Comparison of ENCODE assay signal across 22 cellular contexts in the genomic region with DNA sequence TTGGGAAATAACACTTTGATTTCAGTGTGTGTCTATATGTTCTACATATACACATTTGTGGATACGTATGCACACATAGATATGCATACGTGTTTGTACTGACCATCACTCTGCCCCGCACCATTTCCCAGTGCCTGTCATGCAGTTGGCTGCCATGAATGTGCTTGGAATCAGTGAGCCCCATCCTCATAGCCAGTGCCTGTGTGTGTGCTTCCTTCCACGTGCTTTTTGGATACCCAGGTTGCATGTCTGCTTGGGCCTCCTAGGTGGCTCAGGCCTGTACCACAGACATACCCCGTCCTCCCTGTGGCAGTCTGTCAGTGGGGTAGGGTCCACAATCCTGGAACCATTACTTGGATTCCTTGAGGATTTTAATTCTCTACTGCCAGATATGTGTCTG.
DNase-seq lines count a peak whose midpoint lies in the region; ATAC-seq, FAIRE-seq and TF ChIP-seq lines count a peak whose summit lies in the region.
"Had no signal": no experiment of that assay in that cellular context is flagged by ENCODE, and none has a peak within 500 bp of the region (broad histone marks: within the 10 kb centered on the region; RNA-seq: fewer than 3 reads in every experiment).

No MANE protein-coding gene starts in this region.

- no peak for ATAC-seq in thoracic aorta (ENCODE audit: insufficient number of reproducible peaks, low FRiP score, low read depth)
- ATAC-seq: left cardiac atrium; stimulated activated naive CD8-positive, alpha-beta T cell treated with anti-CD3 and anti-CD28 coated beads, Interleukin-15, amount 100 ng/mL, for 72 hours; T-cell had no signal

- H3K9me3 Mint-ChIP-seq in chondrocyte (ENCODE audit: low read depth): no peaks in the 10 kb centered on the region
- H3K9me3 Mint-ChIP-seq: CD4-positive, alpha-beta memory T cell; stimulated activated naive CD8-positive, alpha-beta T cell treated with anti-CD3 and anti-CD28 coated beads, Interleukin-15, amount 100 ng/mL, for 72 hours; T-cell had no signal

- H3K79me2 ChIP-seq in osteoblast (ENCODE audit: insufficient read depth, low read length) (peaks cover 100% of the 10 kb centered on the region), mesendoderm (ENCODE audit: control insufficient read depth, insufficient read depth, low read length) (peaks cover 4% of the 10 kb centered on the region)

- H3K18ac ChIP-seq in mesendoderm (ENCODE audit: low read length): no peak overlapping the region

- DNase-seq in HTR-8/SVneo (ENCODE audit: insufficient read length, low spot score) (no peak), chondrocyte (ENCODE audit: low spot score) (no peak), osteoblast (ENCODE audit: insufficient read length, low spot score, missing footprints) (peak; percentile 43), thoracic aorta (ENCODE audit: low spot score) (no peak), COLO829 (ENCODE audit: low spot score) (no peak), T1000 (lab: John Stamatoyannopoulos, UW) (no peak), mesendoderm (no peak)
- DNase-seq: activated CD4-positive, alpha-beta T cell treated with anti-CD3 and anti-CD28 coated beads for 48 hours; activated effector memory CD4-positive, alpha-beta T cell treated with anti-CD3 and anti-CD28 coated beads, Interleukin-2, amount 50 U/mL, for 16 hours; CD4-positive, alpha-beta memory T cell; effector CD4-positive, alpha-beta T cell; GOT3; left cardiac atrium; NCI-H1694 treated with DMSO at 0.1 percent for 48 hours; NCI-H2227 treated with DMSO at 0.1 percent for 48 hours; SIG-M5; stimulated activated CD4-positive, alpha-beta T cell treated with anti-CD3 and anti-CD28 coated beads, Interleukin-4, amount 100 ng/mL, for 4 hours; stimulated activated naive CD8-positive, alpha-beta T cell treated with anti-CD3 and anti-CD28 coated beads, Interleukin-15, amount 100 ng/mL, for 72 hours; T-cell had no signal

- H3K27ac ChIP-seq in osteoblast (ENCODE audit: low read depth, low read length) (no peak overlapping the region), thoracic aorta (peak overlapping the region; percentile 82 to 89), mesendoderm (ENCODE audit: low read depth, low read length) (no peak overlapping the region)
- H3K27ac ChIP-seq: KMS-11 had no signal

- no peak overlapping the region for H2BK15ac ChIP-seq in mesendoderm (replicated peaks; ENCODE audit: low read depth)

- no peaks in the 10 kb centered on the region for H3K9me3 ChIP-seq in osteoblast (ENCODE audit: low read depth, low read length)
- H3K9me3 ChIP-seq in thoracic aorta: no peaks in the 10 kb centered on the region
- H3K9me3 ChIP-seq: mucosa of descending colon had no signal

- peaks cover 81% of the 10 kb centered on the region for H3K36me3 ChIP-seq in osteoblast (ENCODE audit: insufficient read depth, low read length)
- H3K36me3 ChIP-seq in thoracic aorta: peaks cover 7% of the 10 kb centered on the region
- no peaks in the 10 kb centered on the region for H3K36me3 ChIP-seq in mesendoderm (ENCODE audit: control insufficient read depth, insufficient read depth, low read length)

- no peak overlapping the region for H2BK5ac ChIP-seq in mesendoderm (ENCODE audit: low read length)

- no CpG with 5 or more reads among the region's 5 CpGs for WGBS in mesendoderm (ENCODE audit: extremely low coverage, insufficient coverage, low lambda C conversion rate)

- peaks cover 61% of the 10 kb centered on the region for H3K4me1 Mint-ChIP-seq in chondrocyte (ENCODE audit: low read depth)
- H3K4me1 Mint-ChIP-seq: CD4-positive, alpha-beta memory T cell; stimulated activated naive CD8-positive, alpha-beta T cell treated with anti-CD3 and anti-CD28 coated beads, Interleukin-15, amount 100 ng/mL, for 72 hours; T-cell had no signal

- no peak overlapping the region for H3K56ac ChIP-seq in mesendoderm (ENCODE audit: low read length)

- H4K5ac ChIP-seq in mesendoderm (ENCODE audit: low read length): no peak overlapping the region

- no peak overlapping the region for H3K23ac ChIP-seq in mesendoderm (ENCODE audit: low read length)

- H3K79me1 ChIP-seq in mesendoderm (ENCODE audit: low read length): peaks cover 15% of the 10 kb centered on the region

- peak; percentile 4 for FAIRE-seq in HTR-8/SVneo (lab: Jason Lieb, UNC)
- FAIRE-seq: GM12892 had no signal

- H3K36me3 Mint-ChIP-seq in chondrocyte (ENCODE audit: low read depth): peaks cover 17% of the 10 kb centered on the region
- H3K36me3 Mint-ChIP-seq: CD4-positive, alpha-beta memory T cell had no signal

- H2BK120ac ChIP-seq in mesendoderm (ENCODE audit: low read depth, low read length): no peak overlapping the region

- H3K4me1 ChIP-seq in osteoblast (ENCODE audit: insufficient read depth, low read length): peaks cover 7% of the 10 kb centered on the region
- peaks cover 76 to 100% of the 10 kb centered on the region in 2 donors for H3K4me1 ChIP-seq in thoracic aorta (ENCODE audit: control insufficient read depth in 1 of 2, low read depth in 2 of 2)
- peaks cover 15% of the 10 kb centered on the region for H3K4me1 ChIP-seq in mesendoderm (ENCODE audit: control insufficient read depth, low read depth, low read length)

- no peak overlapping the region for H2AK5ac ChIP-seq in mesendoderm (ENCODE audit: low read length)

- H3K4me2 ChIP-seq in osteoblast (ENCODE audit: insufficient read depth, low read length) (no peak overlapping the region), mesendoderm (ENCODE audit: low read length) (no peak overlapping the region)
- H3K4me2 ChIP-seq: KMS-11 had no signal

- H3K4me3 ChIP-seq in osteoblast (ENCODE audit: insufficient read depth, low read length) (no peak overlapping the region), thoracic aorta (no peak overlapping the region), mesendoderm (ENCODE audit: low read length) (no peak overlapping the region)
- H3K4me3 ChIP-seq: mucosa of descending colon had no signal

- H3K27me3 ChIP-seq in osteoblast (ENCODE audit: insufficient read depth, low read length): no peaks in the 10 kb centered on the region
- H3K27me3 ChIP-seq in thoracic aorta (replicated peaks; ENCODE audit: insufficient read depth): no peaks in the 10 kb centered on the region
- no peaks in the 10 kb centered on the region for H3K27me3 ChIP-seq in mesendoderm (ENCODE audit: insufficient read depth, low read length, poor library complexity)

- no peaks in the 10 kb centered on the region for H3K27me3 Mint-ChIP-seq in chondrocyte (ENCODE audit: low read depth)
- H3K27me3 Mint-ChIP-seq: CD4-positive, alpha-beta memory T cell; stimulated activated naive CD8-positive, alpha-beta T cell treated with anti-CD3 and anti-CD28 coated beads, Interleukin-15, amount 100 ng/mL, for 72 hours; T-cell had no signal

- H3K27ac Mint-ChIP-seq in chondrocyte (ENCODE audit: unreplicated experiment): peak overlapping the region; percentile 66
- H3K27ac Mint-ChIP-seq: CD4-positive, alpha-beta memory T cell; stimulated activated naive CD8-positive, alpha-beta T cell treated with anti-CD3 and anti-CD28 coated beads, Interleukin-15, amount 100 ng/mL, for 72 hours; T-cell had no signal

- no peak overlapping the region for H4K8ac ChIP-seq in mesendoderm (ENCODE audit: low read depth, low read length)

- H4K20me1 ChIP-seq in osteoblast (ENCODE audit: insufficient read depth, low read length): peaks cover 93% of the 10 kb centered on the region

- no peak for TF ChIP-seq CTCF in chondrocyte (IDR thresholded peaks at IDR 0.05)
- no peak for TF ChIP-seq CTCF in osteoblast (IDR thresholded peaks at IDR 0.05; ENCODE audit: extremely low read depth, low read depth, low read length)
- TF ChIP-seq CTCF in thoracic aorta (IDR thresholded peaks at IDR 0.05): no peak

- H3K4ac ChIP-seq in mesendoderm (ENCODE audit: low read depth, low read length): no peak overlapping the region

- H3K4me3 Mint-ChIP-seq in chondrocyte (ENCODE audit: unreplicated experiment): no peak overlapping the region
- H3K4me3 Mint-ChIP-seq: CD4-positive, alpha-beta memory T cell; stimulated activated naive CD8-positive, alpha-beta T cell treated with anti-CD3 and anti-CD28 coated beads, Interleukin-15, amount 100 ng/mL, for 72 hours; T-cell had no signal

- H3K9ac ChIP-seq in mesendoderm (ENCODE audit: low read length): no peak overlapping the region
- H3K9ac ChIP-seq: KMS-11 had no signal

- H2AFZ ChIP-seq in osteoblast (ENCODE audit: low read length): no peak overlapping the region

Comparison
In these comparisons a context has a peak if more than half of its experiments do, and no peak if none do; other contexts are left out.
1. H3K27ac ChIP-seq: peak in thoracic aorta (2 of 2); none in osteoblast (single experiment) and mesendoderm (single experiment).